Comparison of ENCODE assay signal across 1 cellular context in genomic region chr6:36758516-36759176, GRCh38.
TF ChIP-seq lines count a peak whose summit lies in the region.

No MANE protein-coding gene starts in this region.

TF ChIP-seq in SK-N-SH treated with all-trans-retinoic acid at 6 μM for 48 hours, 23 proteins besides CTCF, POLR2A, EP300 and RAD21 (continued from another document):
- no peak for TF ChIP-seq POU6F1 (CRISPR knock-in tag; IDR thresholded peaks at IDR 0.05; ENCODE audit: borderline replicate concordance, low read depth)
- no peak for TF ChIP-seq RARB (CRISPR knock-in tag; IDR thresholded peaks at IDR 0.05)
